Comparison of ENCODE assay signal across 17 cellular contexts in genomic region chr4:72858328-72858727, GRCh38.
DNase-seq lines count a peak whose midpoint lies in the region; ATAC-seq and TF ChIP-seq lines count a peak whose summit lies in the region.
"Had no signal": no experiment of that assay in that cellular context is flagged by ENCODE, and none has a peak within 500 bp of the region (broad histone marks: within the 10 kb centered on the region; RNA-seq: fewer than 3 reads in every experiment).

No MANE protein-coding gene starts in this region.

- H2BK12ac ChIP-seq in H9 (ENCODE audit: insufficient read length, low read depth, low read length) = no peak overlapping the region

- H3K9me3 Mint-ChIP-seq in activated T-helper 17 cell treated with anti-CD3 and anti-CD28 coated beads, Interleukin-2, amount 50 U/mL, for 72 hours = peaks cover 3% of the 10 kb centered on the region
- no peaks in the 10 kb centered on the region for H3K9me3 Mint-ChIP-seq in H9

- 29 to 39% methylated on average over 4 of the region's 4 CpGs for WGBS in GM23248 (ENCODE audit: low coverage in 1 of 2, low lambda C conversion rate in 2 of 2, missing lambda C conversion rate in 2 of 2), 2 experiments
- WGBS in hepatocyte (ENCODE audit: low lambda C conversion rate, missing lambda C conversion rate) = 77% methylated on average over 4 of the region's 4 CpGs
- no CpG with 5 or more reads among the region's 4 CpGs for WGBS in H9 (ENCODE audit: extremely low coverage, insufficient read length, low lambda C conversion rate)

- peak overlapping the region; percentile 24 for H3K4me2 ChIP-seq in GM23248 (ENCODE audit: unreplicated experiment)
- H3K4me2 ChIP-seq in hepatocyte = no peak overlapping the region
- no peak overlapping the region for H3K4me2 ChIP-seq in H9 (ENCODE audit: insufficient read depth, insufficient read length, low read length)

- H3K4me3 ChIP-seq in GM23248 = no peak overlapping the region
- H3K4me3 ChIP-seq in hepatocyte = no peak overlapping the region
- H3K4me3 ChIP-seq: lower lobe of right lung had no signal

- no peak overlapping the region for H4K5ac ChIP-seq in H9 (ENCODE audit: insufficient read length, low read depth, low read length)

- H2AFZ ChIP-seq in GM23248 (no peak overlapping the region), hepatocyte (no peak overlapping the region), H9 (ENCODE audit: low read length) (no peak overlapping the region)
- H2AFZ ChIP-seq: parathyroid adenoma had no signal

- ATAC-seq in activated T-helper 17 cell treated with anti-CD3 and anti-CD28 coated beads, Interleukin-2, amount 50 U/mL, for 72 hours (replicated peaks) = peak; percentile 74
- ATAC-seq: Panc1 had no signal

- H4K20me1 ChIP-seq in GM23248 (ENCODE audit: insufficient read depth) (no peaks in the 10 kb centered on the region), hepatocyte (ENCODE audit: insufficient read depth, poor library complexity, severe bottlenecking) (no peaks in the 10 kb centered on the region), H9 (ENCODE audit: control insufficient read depth, insufficient read depth, insufficient read length) (no peaks in the 10 kb centered on the region)

- H3K4me1 ChIP-seq in GM23248 (ENCODE audit: insufficient read depth) (0 out of 2 replicates have a peak, but pooled peaks cover 14% of the 10 kb centered on the region), hepatocyte (ENCODE audit: insufficient read depth) (no peaks in the 10 kb centered on the region), H9 (ENCODE audit: insufficient read depth, low read length) (no peaks in the 10 kb centered on the region)
- H3K4me1 ChIP-seq: lower lobe of right lung, parathyroid adenoma had no signal

- H3K4me1 Mint-ChIP-seq in activated T-helper 17 cell treated with anti-CD3 and anti-CD28 coated beads, Interleukin-2, amount 50 U/mL, for 72 hours = no peaks in the 10 kb centered on the region
- H3K4me1 Mint-ChIP-seq in H9 = no peaks in the 10 kb centered on the region
- H3K4me1 Mint-ChIP-seq: CD4-positive, CD25-positive, alpha-beta regulatory T cell had no signal

- no peak overlapping the region for H2BK15ac ChIP-seq in H9 (ENCODE audit: low read depth, low read length)

- no peak overlapping the region for H3K56ac ChIP-seq in H9 (ENCODE audit: insufficient read length, low read depth, low read length)

- H3K36me3 ChIP-seq in GM23248 (ENCODE audit: low read depth) (no peaks in the 10 kb centered on the region), hepatocyte (replicated peaks; ENCODE audit: insufficient read depth, low read depth) (no peaks in the 10 kb centered on the region)
- H3K36me3 ChIP-seq: lower lobe of right lung had no signal

- no peak overlapping the region for H2AK5ac ChIP-seq in H9 (ENCODE audit: insufficient read length, low read length)

- no peaks in the 10 kb centered on the region for H3K36me3 Mint-ChIP-seq in activated T-helper 17 cell treated with anti-CD3 and anti-CD28 coated beads, Interleukin-2, amount 50 U/mL, for 72 hours (ENCODE audit: low read depth)
- H3K36me3 Mint-ChIP-seq in H9 (ENCODE audit: insufficient read depth in 1 of 3, low read depth in 3 of 3) = peaks cover 0 to 4% (median 0%) of the 10 kb centered on the region in 3 experiments; a peak in 2 of 7 replicates
- H3K36me3 Mint-ChIP-seq: CD4-positive, CD25-positive, alpha-beta regulatory T cell had no signal

- H2BK120ac ChIP-seq in H9 (ENCODE audit: low read depth, low read length, poor library complexity, severe bottlenecking) = no peak overlapping the region

- H3K9me2 ChIP-seq in GM23248 (ENCODE audit: insufficient read depth) = no peaks in the 10 kb centered on the region
- H3K9me2 ChIP-seq in hepatocyte (replicated peaks; ENCODE audit: insufficient read depth) = no peaks in the 10 kb centered on the region

- H3K27ac Mint-ChIP-seq in activated T-helper 17 cell treated with anti-CD3 and anti-CD28 coated beads, Interleukin-2, amount 50 U/mL, for 72 hours = no peak overlapping the region
- H3K27ac Mint-ChIP-seq in H9 = no peak overlapping the region
- H3K27ac Mint-ChIP-seq: CD4-positive, CD25-positive, alpha-beta regulatory T cell; dendritic cell treated with granulocyte-macrophage colony-stimulating factor and Interleukin-4, amounts not matched to agents 40 ng/mL and 50 ng/mL, for 4 days had no signal

- H3T11ph ChIP-seq in H9 (ENCODE audit: low read length) = no peak overlapping the region

- H3K79me2 ChIP-seq in GM23248 (ENCODE audit: insufficient read depth) (no peaks in the 10 kb centered on the region), hepatocyte (no peaks in the 10 kb centered on the region), H9 (ENCODE audit: insufficient read depth, low read length) (no peaks in the 10 kb centered on the region)
- H3K79me2 ChIP-seq: parathyroid adenoma had no signal

- no peak overlapping the region for H3K14ac ChIP-seq in H9 (ENCODE audit: insufficient read depth, low read length)

- H3K23me2 ChIP-seq in H9 (ENCODE audit: insufficient read length, low read depth, low read length, poor library complexity, severe bottlenecking) = no peaks in the 10 kb centered on the region

- H3K27me3 Mint-ChIP-seq in activated T-helper 17 cell treated with anti-CD3 and anti-CD28 coated beads, Interleukin-2, amount 50 U/mL, for 72 hours = peaks cover 7% of the 10 kb centered on the region
- H3K27me3 Mint-ChIP-seq in H9 (ENCODE audit: low read depth) = no peaks in the 10 kb centered on the region; the same call in 1 of the 2 replicates
- H3K27me3 Mint-ChIP-seq: CD4-positive, CD25-positive, alpha-beta regulatory T cell; dendritic cell treated with granulocyte-macrophage colony-stimulating factor and Interleukin-4, amounts not matched to agents 40 ng/mL and 50 ng/mL, for 4 days had no signal

- H3K9me3 ChIP-seq in GM23248 (ENCODE audit: low read depth) (no peaks in the 10 kb centered on the region), hepatocyte (ENCODE audit: low read depth) (no peaks in the 10 kb centered on the region), H9 (ENCODE audit: control insufficient read depth, low read depth, low read length) (no peaks in the 10 kb centered on the region)
- H3K9me3 ChIP-seq: lower lobe of right lung had no signal

- H3K27ac ChIP-seq in GM23248 (0 out of 2 replicates have a peak overlapping the region, but pooled peaks have one; percentile 21), hepatocyte (no peak overlapping the region), H9 (ENCODE audit: insufficient read length, low read depth, low read length) (no peak overlapping the region)
- H3K27ac ChIP-seq: lower lobe of right lung, parathyroid adenoma had no signal

- peaks cover 6% of the 10 kb centered on the region; the same call in 1 of the 2 replicates for H3F3A ChIP-seq in GM23248 (ENCODE audit: insufficient read depth)

- TF ChIP-seq CTCF in hepatocyte (IDR thresholded peaks at IDR 0.05; ENCODE audit: poor library complexity) (no peak), H9 (conservative IDR thresholded peaks at IDR 0.05) (no peak)

- H3K18ac ChIP-seq in H9 (ENCODE audit: insufficient read length, low read depth, low read length) = no peak overlapping the region

- no peak overlapping the region for H2BK20ac ChIP-seq in H9 (ENCODE audit: low read depth, low read length, poor library complexity, severe bottlenecking)

- no peak overlapping the region for H2BK5ac ChIP-seq in H9 (ENCODE audit: insufficient read length, low read length)

- DNase-seq in ACHN = peak; percentile 82
- peak; percentile 80 for DNase-seq in GM23248
- peak; percentile 26 for DNase-seq in hepatocyte (ENCODE audit: low spot score)
- no peak for DNase-seq in NCI-H146 treated with DMSO at 0.1 percent for 48 hours (lab: John Stamatoyannopoulos, UW; ENCODE audit: unreplicated experiment)
- DNase-seq in H9 = no peak
- no peak for DNase-seq in effector CD4-positive, alpha-beta T cell
- no peak for DNase-seq in NCI-H748 (lab: John Stamatoyannopoulos, UW; ENCODE audit: unreplicated experiment)
- DNase-seq: activated naive CD4-positive, alpha-beta T cell treated with anti-CD3 and anti-CD28 coated beads, Interleukin-2, amount 50 U/mL, for 16 hours; CD4-positive, CD25-positive, alpha-beta regulatory T cell; lower lobe of right lung; NCI-H345; stimulated activated naive CD4-positive, alpha-beta T cell; T-helper 9 cell had no signal

- no peak overlapping the region for H3K23ac ChIP-seq in H9 (ENCODE audit: insufficient read length, low read depth, low read length)

- H3K27me3 ChIP-seq in GM23248 (replicated peaks; ENCODE audit: insufficient read depth) (no peaks in the 10 kb centered on the region), hepatocyte (no peaks in the 10 kb centered on the region), H9 (ENCODE audit: insufficient read depth, low read length) (no peaks in the 10 kb centered on the region)

- in situ Hi-C loops in ACHN (cut with HindIII; ENCODE audit: low pct_ligation_motif_present, low pct_unique_long_range_greater_than_20kb, low sequenced_read_pairs) (no loop called here), GM23248 (cut with MboI) (no loop called here)

- no peak overlapping the region for H4K8ac ChIP-seq in H9 (replicated peaks; ENCODE audit: insufficient read length, low read depth, low read length)

- no peak overlapping the region for H3K9ac ChIP-seq in GM23248
- no peak overlapping the region for H3K9ac ChIP-seq in H9 (ENCODE audit: extremely low read depth, insufficient read length, low read length)
- H3K9ac ChIP-seq: parathyroid adenoma had no signal

- H3K4ac ChIP-seq in H9 (ENCODE audit: low read depth, low read length) = no peak overlapping the region

- no peak overlapping the region for H4K91ac ChIP-seq in H9 (ENCODE audit: insufficient read length, low read depth, low read length)

- H3K79me1 ChIP-seq in H9 (ENCODE audit: insufficient read depth, low read depth, low read length, poor library complexity, severe bottlenecking) = no peaks in the 10 kb centered on the region

- no peak overlapping the region for H3K4me3 Mint-ChIP-seq in activated T-helper 17 cell treated with anti-CD3 and anti-CD28 coated beads, Interleukin-2, amount 50 U/mL, for 72 hours
- H3K4me3 Mint-ChIP-seq in H9 = no peak overlapping the region
- H3K4me3 Mint-ChIP-seq: CD4-positive, CD25-positive, alpha-beta regulatory T cell; dendritic cell treated with granulocyte-macrophage colony-stimulating factor and Interleukin-4, amounts not matched to agents 40 ng/mL and 50 ng/mL, for 4 days had no signal

Comparison
In these comparisons a context has a peak if more than half of its experiments do, and no peak if none do; other contexts are left out.
1. DNase-seq: peak in ACHN (single experiment), GM23248 (single experiment) and hepatocyte (single experiment); none in NCI-H146 treated with DMSO at 0.1 percent for 48 hours (single experiment), H9 (single experiment), effector CD4-positive, alpha-beta T cell (single experiment) and NCI-H748 (single experiment).